13 cellular contexts compared by ENCODE assay signal in the genomic region with DNA sequence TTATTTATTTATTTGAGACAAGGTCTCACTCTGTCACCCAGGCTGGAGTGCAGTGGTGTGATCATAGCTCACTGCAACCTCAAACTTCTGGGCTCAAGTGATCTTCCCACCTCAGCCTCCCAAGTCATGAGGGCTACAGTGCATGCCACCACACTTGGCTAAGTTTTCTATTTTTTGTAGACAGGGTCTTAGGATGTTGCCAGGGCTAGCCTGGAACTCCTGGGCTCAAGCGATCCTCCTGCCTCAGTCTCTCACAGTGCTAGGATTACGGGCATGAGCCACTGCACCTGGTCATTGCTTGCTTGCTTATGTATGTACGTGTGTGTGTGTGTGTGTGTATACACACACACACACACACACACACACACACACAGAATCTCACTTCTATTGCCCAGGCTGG. TPM values are rescaled to one million over a fixed set of nuclear protein-coding genes. Genes with fewer than 3 reads are reported as not detected.
A peak's percentile ranks its signal among the peaks of the same experiment; 100 is the strongest.
DNase-seq lines count a peak whose midpoint lies in the region; ATAC-seq and TF ChIP-seq lines count a peak whose summit lies in the region.
"Not testable (repeated sequence)": the region's sequence is repeated elsewhere in the genome, so short reads cannot be mapped to it uniquely, and the experiment has no call there.
"Had no signal": no experiment of that assay in that cellular context is flagged by ENCODE, and none has a peak within 500 bp of the region (broad histone marks: within the 10 kb centered on the region; RNA-seq: fewer than 3 reads in every experiment).

No MANE protein-coding gene starts in this region.

- not testable (repeated sequence) for ATAC-seq in CD4-positive, CD25-positive, alpha-beta regulatory T cell (ENCODE audit: low read depth in 2 of 2); RWPE2 (ENCODE audit: low read depth); lower lobe of right lung; stimulated activated effector memory CD8-positive, alpha-beta T cell treated with anti-CD3 and anti-CD28 coated beads, Interleukin-12 subunit alpha, Interleukin-12 subunit beta, amount 100 ng/mL, for 72 hours; upper lobe of right lung

- intact Hi-C loops in mammary epithelial cell (cut with micrococcal nuclease) = loop anchor here (1.0 kb wide), 1 partner anchor 8 kb away; no protein-coding TSS in a partner anchor
- intact Hi-C loops in lower lobe of right lung (cut with DNase I); upper lobe of right lung (cut with DNase I): not testable (repeated sequence)

- not testable (repeated sequence) for H3K4me3 Mint-ChIP-seq in CD4-positive, CD25-positive, alpha-beta regulatory T cell; stimulated activated effector memory CD8-positive, alpha-beta T cell treated with anti-CD3 and anti-CD28 coated beads, Interleukin-12 subunit alpha, Interleukin-12 subunit beta, amount 100 ng/mL, for 72 hours

- not testable (repeated sequence) for H3K4me2 ChIP-seq in mammary epithelial cell (ENCODE audit: insufficient read depth, low read depth, low read length); fibroblast of lung (ENCODE audit: extremely low read depth, insufficient read depth, low read length); osteoblast (ENCODE audit: insufficient read depth, low read length)

- H3K9me3 Mint-ChIP-seq in CD4-positive, CD25-positive, alpha-beta regulatory T cell; stimulated activated effector memory CD8-positive, alpha-beta T cell treated with anti-CD3 and anti-CD28 coated beads, Interleukin-12 subunit alpha, Interleukin-12 subunit beta, amount 100 ng/mL, for 72 hours: not testable (repeated sequence)

- H3K4me1 Mint-ChIP-seq in CD4-positive, CD25-positive, alpha-beta regulatory T cell = peaks cover 33 to 88% (median 46%) of the 10 kb centered on the region in 4 donors
- H3K4me1 Mint-ChIP-seq in stimulated activated effector memory CD8-positive, alpha-beta T cell treated with anti-CD3 and anti-CD28 coated beads, Interleukin-12 subunit alpha, Interleukin-12 subunit beta, amount 100 ng/mL, for 72 hours = peaks cover 76% of the 10 kb centered on the region

- H3K36me3 ChIP-seq in CD4-positive, CD25-positive, alpha-beta regulatory T cell (ENCODE audit: control insufficient read depth, insufficient read depth, low read length) = peaks cover 10% of the 10 kb centered on the region
- peaks cover 26% of the 10 kb centered on the region for H3K36me3 ChIP-seq in RWPE2 (ENCODE audit: low read depth)
- not testable (repeated sequence) for H3K36me3 ChIP-seq in mammary epithelial cell (ENCODE audit: insufficient read depth, low read length); fibroblast of lung (ENCODE audit: control insufficient read depth, insufficient read depth, low read length); lower lobe of right lung; osteoblast (ENCODE audit: insufficient read depth, low read length); upper lobe of right lung

- in situ Hi-C loops in mammary epithelial cell (cut with MboI; ENCODE audit: low sequenced_read_pairs in 2 of 2) = not testable (repeated sequence)

- not testable (repeated sequence) for H3K36me3 Mint-ChIP-seq in CD4-positive, CD25-positive, alpha-beta regulatory T cell; stimulated activated effector memory CD8-positive, alpha-beta T cell treated with anti-CD3 and anti-CD28 coated beads, Interleukin-12 subunit alpha, Interleukin-12 subunit beta, amount 100 ng/mL, for 72 hours

- peaks cover 89% of the 10 kb centered on the region for H3K4me1 ChIP-seq in CD4-positive, CD25-positive, alpha-beta regulatory T cell (ENCODE audit: control insufficient read depth, insufficient read depth, low read length, poor library complexity, severe bottlenecking)
- H3K4me1 ChIP-seq in RWPE2 (ENCODE audit: insufficient read depth, poor library complexity, severe bottlenecking) = peaks cover 100% of the 10 kb centered on the region
- H3K4me1 ChIP-seq in mammary epithelial cell (ENCODE audit: insufficient read depth, low read length) = peaks cover 94% of the 10 kb centered on the region
- H3K4me1 ChIP-seq in fibroblast of lung (ENCODE audit: control insufficient read depth, extremely low read depth, insufficient read depth, low read length) = peaks cover 71% of the 10 kb centered on the region
- H3K4me1 ChIP-seq in lower lobe of right lung = peaks cover 99% of the 10 kb centered on the region
- H3K4me1 ChIP-seq in osteoblast (ENCODE audit: insufficient read depth, low read length) = peaks cover 71% of the 10 kb centered on the region
- H3K4me1 ChIP-seq in upper lobe of right lung = peaks cover 95% of the 10 kb centered on the region

- H3K27me3 ChIP-seq in CD4-positive, CD25-positive, alpha-beta regulatory T cell (ENCODE audit: control insufficient read depth, insufficient read depth, low read length); RWPE2 (ENCODE audit: insufficient read depth, poor library complexity, severe bottlenecking); mammary epithelial cell (ENCODE audit: insufficient read depth, low read length); fibroblast of lung (ENCODE audit: control insufficient read depth, insufficient read depth, low read length); lower lobe of right lung (ENCODE audit: low read depth); osteoblast (ENCODE audit: insufficient read depth, low read length); upper lobe of right lung: not testable (repeated sequence)

- not testable (repeated sequence) for H2AFZ ChIP-seq in mammary epithelial cell (ENCODE audit: low read depth, low read length); fibroblast of lung (ENCODE audit: low read length); osteoblast (ENCODE audit: low read length)

- 87% methylated on average over 3 of the region's 3 CpGs for WGBS in mammary epithelial cell (ENCODE audit: low coverage, missing lambda C conversion rate)

- TF ChIP-seq CTCF in RWPE2 (IDR thresholded peaks at IDR 0.05; ENCODE audit: poor library complexity, severe bottlenecking); mammary epithelial cell (conservative IDR thresholded peaks at IDR 0.05 in 1 of 2, IDR thresholded peaks at IDR 0.05 in 1 of 2; ENCODE audit: extremely low read depth in 1 of 2, insufficient read depth in 1 of 2, low read depth in 1 of 2, low read length in 2 of 2); fibroblast of lung (conservative IDR thresholded peaks at IDR 0.05 in 1 of 2, IDR thresholded peaks at IDR 0.05 in 1 of 2; ENCODE audit: low read depth in 1 of 2, low read length in 2 of 2); lower lobe of right lung (IDR thresholded peaks at IDR 0.05); osteoblast (IDR thresholded peaks at IDR 0.05; ENCODE audit: extremely low read depth, low read depth, low read length); upper lobe of right lung (IDR thresholded peaks at IDR 0.05): not testable (repeated sequence)

- H3K79me2 ChIP-seq in mammary epithelial cell (ENCODE audit: insufficient read depth, low read length) (peaks cover 100% of the 10 kb centered on the region), fibroblast of lung (ENCODE audit: control insufficient read depth, insufficient read depth, low read length) (peaks cover 88% of the 10 kb centered on the region), osteoblast (ENCODE audit: insufficient read depth, low read length) (peaks cover 89% of the 10 kb centered on the region)

- not testable (repeated sequence) for H3K4me3 ChIP-seq in CD4-positive, CD25-positive, alpha-beta regulatory T cell (ENCODE audit: low read depth, low read length); RWPE2 (ENCODE audit: severe bottlenecking); mammary epithelial cell (replicated peaks in 1 of 3; ENCODE audit: insufficient read depth in 1 of 3, low read depth in 2 of 3, low read length in 3 of 3); fibroblast of lung (replicated peaks in 1 of 4; ENCODE audit: control extremely low read depth in 1 of 4, insufficient read depth in 1 of 4, low read depth in 3 of 4, low read length in 4 of 4); lower lobe of right lung; osteoblast (ENCODE audit: insufficient read depth, low read length); upper lobe of right lung

- H3K27ac ChIP-seq in CD4-positive, CD25-positive, alpha-beta regulatory T cell (ENCODE audit: insufficient read depth, low read length, poor library complexity, severe bottlenecking) = not testable (repeated sequence)
- H3K27ac ChIP-seq in RWPE2 (ENCODE audit: poor library complexity, severe bottlenecking) (peak overlapping the region; percentile 100), mammary epithelial cell (ENCODE audit: insufficient read depth, low read depth, low read length) (peak overlapping the region; percentile 97), fibroblast of lung (ENCODE audit: insufficient read depth, low read length) (peak overlapping the region; percentile 85), lower lobe of right lung (peak overlapping the region; percentile 88), osteoblast (ENCODE audit: low read depth, low read length) (peak overlapping the region; percentile 86), upper lobe of right lung (peak overlapping the region; percentile 69)

- CTCF ChIA-PET in mammary epithelial cell (lab: Charles Lee; ENCODE audit: low non-redundant PET) = interaction anchor here (0.7 kb wide), 1 partner anchor 20 kb away, joined by 3 read pairs; no protein-coding TSS in a partner anchor

- dilution Hi-C loops in mammary epithelial cell (cut with HindIII; ENCODE audit: low sequenced_read_pairs) = not testable (repeated sequence)

- not testable (repeated sequence) for H4K20me1 ChIP-seq in mammary epithelial cell (ENCODE audit: insufficient read depth, low read length); fibroblast of lung (ENCODE audit: control insufficient read depth, extremely low read depth, insufficient read depth, low read length)
- H4K20me1 ChIP-seq in osteoblast (ENCODE audit: insufficient read depth, low read length) = peaks cover 25% of the 10 kb centered on the region

- not testable (repeated sequence) for H3K9me3 ChIP-seq in CD4-positive, CD25-positive, alpha-beta regulatory T cell (ENCODE audit: control insufficient read depth in 2 of 2, low read length in 2 of 2); RWPE2 (ENCODE audit: severe bottlenecking); mammary epithelial cell (replicated peaks; ENCODE audit: insufficient read depth, low read length); fibroblast of lung (ENCODE audit: control insufficient read depth, insufficient read depth, low read depth, low read length); lower lobe of right lung; osteoblast (ENCODE audit: low read depth, low read length); upper lobe of right lung

- not testable (repeated sequence) for H3K27me3 Mint-ChIP-seq in CD4-positive, CD25-positive, alpha-beta regulatory T cell

- DNase-seq in CD4-positive, CD25-positive, alpha-beta regulatory T cell; RWPE2 (ENCODE audit: low spot score); mammary epithelial cell; fibroblast of lung (ENCODE audit: low read depth in 2 of 2); lower lobe of right lung; osteoblast (ENCODE audit: insufficient read length, low spot score, missing footprints); stimulated activated effector memory CD8-positive, alpha-beta T cell treated with anti-CD3 and anti-CD28 coated beads, Interleukin-12 subunit alpha, Interleukin-12 subunit beta, amount 100 ng/mL, for 72 hours (ENCODE audit: low spot score in 2 of 2); upper lobe of right lung: not testable (repeated sequence)

- peak overlapping the region in 2 of 3 donors; percentile 20 to 85 for H3K27ac Mint-ChIP-seq in CD4-positive, CD25-positive, alpha-beta regulatory T cell
- peak overlapping the region; percentile 74 for H3K27ac Mint-ChIP-seq in stimulated activated effector memory CD8-positive, alpha-beta T cell treated with anti-CD3 and anti-CD28 coated beads, Interleukin-12 subunit alpha, Interleukin-12 subunit beta, amount 100 ng/mL, for 72 hours

- BruUV-seq in mammary epithelial cell (replicated peaks; lab: Mats Ljungman, UMichigan) = not testable (repeated sequence)

- peak overlapping the region; percentile 19 for H3K9ac ChIP-seq in mammary epithelial cell (ENCODE audit: insufficient read depth, low read length)
- H3K9ac ChIP-seq in fibroblast of lung (ENCODE audit: insufficient read depth, low read length) = not testable (repeated sequence)

RNA-seq across cellular contexts. Expression of gene PXN, which starts 28.7 kb away (rescaled TPM):
- 205 TPM for total RNA-seq in CD4-positive, CD25-positive, alpha-beta regulatory T cell
- 10 to 100 TPM; 64.3 to 89.5 (median 73.5) TPM for polyA plus RNA-seq in CD4-positive, CD25-positive, alpha-beta regulatory T cell
- total RNA-seq in mammary epithelial cell (100 to 1,000 TPM; 155 to 477 TPM), fibroblast of lung (9.2 and 21.5 TPM in 2 replicates), lower lobe of right lung (105 TPM), osteoblast (41.6 and 46.3 TPM in 2 replicates), upper lobe of right lung (105 TPM)
- polyA plus RNA-seq in mammary epithelial cell (166 TPM), fibroblast of lung (31.4 and 59.3 TPM in 2 replicates)
- polyA minus RNA-seq in mammary epithelial cell (597 TPM), fibroblast of lung (ENCODE audit: low replicate concordance) (413 and 630 TPM in 2 replicates)
- polyA plus RNA-seq in fibroblast of lung (2012) = 84.4 and 134 TPM in 2 replicates

RNA-seq across cellular contexts. Expression of gene RPLP0, which starts 35.9 kb away (rescaled TPM):
- 1,127 TPM for total RNA-seq in CD4-positive, CD25-positive, alpha-beta regulatory T cell
- 1,000 to 10,000 TPM in 3 of 4 donors, 100 to 1,000 TPM in 1; 998 to 1,871 (median 1,438) TPM for polyA plus RNA-seq in CD4-positive, CD25-positive, alpha-beta regulatory T cell
- total RNA-seq in mammary epithelial cell = 1,000 to 10,000 TPM; 2,131 to 2,307 TPM
- polyA plus RNA-seq in mammary epithelial cell = 9,728 TPM
- 2,830 TPM for polyA minus RNA-seq in mammary epithelial cell
- 3,063 and 3,837 TPM in 2 replicates for total RNA-seq in fibroblast of lung
- polyA plus RNA-seq in fibroblast of lung = 5,137 and 6,435 TPM in 2 replicates
- 2,788 and 3,168 TPM in 2 replicates for polyA plus RNA-seq in fibroblast of lung (2012)
- polyA minus RNA-seq in fibroblast of lung (ENCODE audit: low replicate concordance) = 5,479 and 5,944 TPM in 2 replicates
- 1,285 TPM for total RNA-seq in lower lobe of right lung
- 2,042 and 2,075 TPM in 2 replicates for total RNA-seq in osteoblast
- total RNA-seq in upper lobe of right lung = 1,192 TPM

RNA-seq across cellular contexts. Expression of gene GCN1, which starts 42.3 kb away (rescaled TPM):
- total RNA-seq in CD4-positive, CD25-positive, alpha-beta regulatory T cell = 115 TPM
- 10 to 100 TPM; 17.0 to 27.5 (median 20.9) TPM for polyA plus RNA-seq in CD4-positive, CD25-positive, alpha-beta regulatory T cell
- total RNA-seq in mammary epithelial cell (100 to 1,000 TPM in 1 of 2 donors, 10 to 100 TPM in 1; 92.5 to 109 TPM), fibroblast of lung (86.8 and 93.1 TPM in 2 replicates), lower lobe of right lung (73.6 TPM), osteoblast (103 and 143 TPM in 2 replicates), upper lobe of right lung (77.2 TPM)
- polyA plus RNA-seq in mammary epithelial cell (45.7 TPM), fibroblast of lung (30.8 and 45.8 TPM in 2 replicates)
- polyA minus RNA-seq in mammary epithelial cell (341 TPM), fibroblast of lung (ENCODE audit: low replicate concordance) (310 and 482 TPM in 2 replicates)
- polyA plus RNA-seq in fibroblast of lung (2012) = 35.6 and 52.5 TPM in 2 replicates

RNA-seq across cellular contexts. Expression of gene RNU4-2, which starts 54.9 kb away (rescaled TPM):
- 12,754 TPM for total RNA-seq in CD4-positive, CD25-positive, alpha-beta regulatory T cell
- 100 to 1,000 TPM in 1 of 4 donors, 10 to 100 TPM in 1, not detected in 2; 49.3 to 132 TPM for polyA plus RNA-seq in CD4-positive, CD25-positive, alpha-beta regulatory T cell
- total RNA-seq in mammary epithelial cell = 1,000 to 10,000 TPM in 1 of 2 donors, under 1 TPM in 1; under 0.01 to 1,580 TPM
- under 0.01 TPM for polyA plus RNA-seq in mammary epithelial cell
- under 0.01 TPM for polyA minus RNA-seq in mammary epithelial cell
- under 0.01 TPM in 2 replicates for total RNA-seq in fibroblast of lung
- under 0.01 TPM in 1 of 2 replicates, not detected in the other for polyA plus RNA-seq in fibroblast of lung
- 55.5 and 161 TPM in 2 replicates for polyA plus RNA-seq in fibroblast of lung (2012)
- polyA minus RNA-seq in fibroblast of lung (ENCODE audit: low replicate concordance) = under 0.01 TPM in 2 replicates
- total RNA-seq in lower lobe of right lung = 15,469 TPM
- under 0.01 TPM in 2 replicates for total RNA-seq in osteoblast
- 14,226 TPM for total RNA-seq in upper lobe of right lung
- total RNA-seq: G401 had no signal
- polyA plus RNA-seq: aorta, BJ, IgD-negative memory B cell had no signal

RNA-seq across cellular contexts. Expression of gene RNU4-1, which starts 56.2 kb away (rescaled TPM):
- total RNA-seq in CD4-positive, CD25-positive, alpha-beta regulatory T cell = 1,793 TPM
- polyA plus RNA-seq in CD4-positive, CD25-positive, alpha-beta regulatory T cell = not detected
- total RNA-seq in mammary epithelial cell (1,000 to 10,000 TPM in 1 of 2 donors, under 1 TPM in 1; under 0.01 to 1,952 TPM), fibroblast of lung (under 0.01 TPM in 2 replicates), lower lobe of right lung (2,881 TPM), osteoblast (under 0.01 TPM in 2 replicates), upper lobe of right lung (2,477 TPM)
- polyA plus RNA-seq in mammary epithelial cell (under 0.01 TPM), fibroblast of lung (not detected in 2 replicates)
- polyA minus RNA-seq in mammary epithelial cell (under 0.01 TPM), fibroblast of lung (ENCODE audit: low replicate concordance) (under 0.01 TPM in 2 replicates)
- 194 and 235 TPM in 2 replicates for polyA plus RNA-seq in fibroblast of lung (2012)
- total RNA-seq: G401 had no signal
- polyA plus RNA-seq: aorta, BJ, IgD-negative memory B cell, neural cell had no signal
